In the genomic region with DNA sequence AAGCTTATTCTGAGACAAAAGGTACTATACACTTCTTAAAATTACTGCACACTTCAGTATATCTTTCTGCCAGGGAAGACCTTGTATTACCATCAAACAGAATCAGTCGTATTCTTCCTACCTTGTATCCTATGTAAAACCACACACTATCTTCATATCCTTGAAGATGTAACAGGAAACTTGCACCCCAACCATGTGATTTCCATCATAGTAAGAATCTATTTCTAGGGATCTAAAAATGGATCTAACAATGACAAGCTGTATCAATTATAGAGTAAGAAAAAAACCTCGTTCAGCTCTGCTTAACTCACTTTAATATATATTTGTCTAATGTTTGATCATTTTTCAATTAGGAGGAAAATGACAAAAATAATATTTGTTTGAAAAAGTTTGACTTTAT, we compare ENCODE assay signal across 16 cellular contexts.
DNase-seq lines count a peak whose midpoint lies in the region; ATAC-seq, FAIRE-seq and TF ChIP-seq lines count a peak whose summit lies in the region.
"Had no signal": no experiment of that assay in that cellular context is flagged by ENCODE, and none has a peak within 500 bp of the region (broad histone marks: within the 10 kb centered on the region; RNA-seq: fewer than 3 reads in every experiment).

No MANE protein-coding gene starts in this region.

- H3K9ac ChIP-seq in kidney (ENCODE audit: low read length in 2 of 2) (no peak overlapping the region), mesenchymal stem cell (ENCODE audit: low read length) (no peak overlapping the region)
- H3K9ac ChIP-seq: BLaER1 had no signal

- no peak for ATAC-seq in HG02588 (IDR thresholded peaks at IDR 0.05; ENCODE audit: unreplicated experiment)
- ATAC-seq: GM12878, GM23338, HepG2 had no signal

- no peaks in the 10 kb centered on the region for H3K79me1 ChIP-seq in mesenchymal stem cell (replicated peaks; ENCODE audit: low read length, poor library complexity, severe bottlenecking)

- no peak overlapping the region for H3K4me2 ChIP-seq in mesenchymal stem cell (ENCODE audit: low read length, poor library complexity, severe bottlenecking)
- H3K4me2 ChIP-seq: BLaER1, GM23338 had no signal

- no peaks in the 10 kb centered on the region for H3K9me3 Mint-ChIP-seq in Calu3 (ENCODE audit: low read depth, unreplicated experiment)
- H3K9me3 Mint-ChIP-seq: GM23338 had no signal

- intact Hi-C loops in Calu3 (cut with micrococcal nuclease; ENCODE audit: unreplicated experiment) = no loop called here
- intact Hi-C loops in kidney (cut with DNase I) = no loop called here
- intact Hi-C loops in stomach (cut with DNase I; ENCODE audit: low total_unique reads) = no loop called here

- H2BK15ac ChIP-seq in mesenchymal stem cell (ENCODE audit: low read depth, poor library complexity, severe bottlenecking) = no peak overlapping the region

- CTCF ChIA-PET in Calu3 (lab: Charles Lee) = interaction anchor here (0.6 kb wide), 1 partner anchor 573 kb away, joined by 5 read pairs; no protein-coding TSS in a partner anchor

- no peak overlapping the region for H2BK12ac ChIP-seq in mesenchymal stem cell (ENCODE audit: low read length in 2 of 2)

- no peak overlapping the region for H3K18ac ChIP-seq in mesenchymal stem cell (ENCODE audit: low read depth in 1 of 2, low read length in 2 of 2)

- no peak overlapping the region for H3K27ac ChIP-seq in kidney (ENCODE audit: low read depth in 2 of 2, low read length in 2 of 2)
- peak overlapping the region; percentile 66 for H3K27ac ChIP-seq in neutrophil
- H3K27ac ChIP-seq in stomach = peak overlapping the region in 3 of 5 donors; percentile 43 to 71 (median 62)
- H3K27ac ChIP-seq in mesenchymal stem cell (ENCODE audit: low read length, poor library complexity, severe bottlenecking) = no peak overlapping the region
- H3K27ac ChIP-seq: BLaER1 had no signal

- BruUV-seq in Calu3 (replicated peaks; lab: Mats Ljungman, UMichigan) = no TSS peak

- peak; percentile 25 for FAIRE-seq in kidney (lab: Jason Lieb, UNC)
- FAIRE-seq: GM12878, HepG2 had no signal

- no peak overlapping the region for H3K4ac ChIP-seq in mesenchymal stem cell (ENCODE audit: low read depth in 1 of 2, low read length in 2 of 2)

- 69 to 87% (median 77%) methylated on average over 2 of the region's 2 CpGs for WGBS in stomach, 5 donors
- WGBS in mesenchymal stem cell = 92% methylated on average over 1 of the region's 2 CpGs

- H3K4me1 ChIP-seq in kidney (ENCODE audit: control insufficient read depth in 1 of 2, insufficient read depth in 1 of 2, low read depth in 1 of 2, low read length in 2 of 2) = no peaks in the 10 kb centered on the region
- H3K4me1 ChIP-seq in neutrophil (ENCODE audit: control insufficient read depth in 1 of 2, insufficient read depth in 1 of 2, low read depth in 1 of 2, low read length in 1 of 2) = peaks cover 29% of the 10 kb centered on the region in 2 experiments
- H3K4me1 ChIP-seq in stomach = peaks cover 4 to 47% (median 13%) of the 10 kb centered on the region in 4 donors
- H3K4me1 ChIP-seq in mesenchymal stem cell (ENCODE audit: control insufficient read depth, insufficient read depth, low read depth, low read length) = no peaks in the 10 kb centered on the region

- H2BK120ac ChIP-seq in mesenchymal stem cell (ENCODE audit: low read depth, low read length) = no peak overlapping the region

- peak overlapping the region; percentile 78 for H3K27ac Mint-ChIP-seq in Calu3 (ENCODE audit: unreplicated experiment)
- H3K27ac Mint-ChIP-seq: CD4-positive, CD25-positive, alpha-beta regulatory T cell; GM23338 had no signal

- no peak for TF ChIP-seq EP300 in stomach (IDR thresholded peaks at IDR 0.05)

- no peak overlapping the region for H3K23ac ChIP-seq in mesenchymal stem cell (ENCODE audit: low read length in 2 of 2)

- H4K8ac ChIP-seq in mesenchymal stem cell (ENCODE audit: low read length) = no peak overlapping the region

- H3K36me3 ChIP-seq in kidney (ENCODE audit: control insufficient read depth in 1 of 2, insufficient read depth in 2 of 2, low read length in 2 of 2) (no peaks in the 10 kb centered on the region), neutrophil (no peaks in the 10 kb centered on the region), stomach (no peaks in the 10 kb centered on the region), mesenchymal stem cell (ENCODE audit: control insufficient read depth in 1 of 2, insufficient read depth in 2 of 2, low read depth in 1 of 2, low read length in 2 of 2) (no peaks in the 10 kb centered on the region)
- H3K36me3 ChIP-seq: BLaER1 had no signal

- no peak overlapping the region for H2AK5ac ChIP-seq in mesenchymal stem cell (ENCODE audit: low read length, severe bottlenecking)

- no peak overlapping the region for H2BK5ac ChIP-seq in mesenchymal stem cell (ENCODE audit: low read depth, low read length, poor library complexity, severe bottlenecking)

- H3K4me3 ChIP-seq in kidney (ENCODE audit: low read length in 2 of 2) (no peak overlapping the region), neutrophil (ENCODE audit: low read depth in 1 of 2, low read length in 1 of 2) (no peak overlapping the region), stomach (no peak overlapping the region), mesenchymal stem cell (ENCODE audit: insufficient read depth in 1 of 2, low read depth in 1 of 2, low read length in 2 of 2) (no peak overlapping the region)
- H3K4me3 ChIP-seq: BLaER1, GM12878, GM23338 had no signal

- DNase-seq in Calu3 = no peak
- DNase-seq in kidney = no peak
- no peak for DNase-seq in stomach
- DNase-seq in mesenchymal stem cell = no peak
- no peak for DNase-seq in stimulated activated CD8-positive, alpha-beta memory T cell treated with anti-CD3 and anti-CD28 coated beads, Interleukin-4, amount 100 ng/mL, for 48 hours
- DNase-seq: 8988T; AML-193; CD4-positive, CD25-positive, alpha-beta regulatory T cell; DMS79; H7 had no signal

- no peak overlapping the region for H3K4me3 Mint-ChIP-seq in Calu3 (ENCODE audit: low read depth, unreplicated experiment)
- H3K4me3 Mint-ChIP-seq: CD4-positive, CD25-positive, alpha-beta regulatory T cell; GM23338 had no signal

- H3K27me3 Mint-ChIP-seq in Calu3 (ENCODE audit: unreplicated experiment) = no peaks in the 10 kb centered on the region

- H3K36me3 Mint-ChIP-seq in Calu3 (ENCODE audit: insufficient read depth, unreplicated experiment) = peaks cover 2% of the 10 kb centered on the region
- H3K36me3 Mint-ChIP-seq: CD4-positive, CD25-positive, alpha-beta regulatory T cell had no signal

- no peak overlapping the region for H3K14ac ChIP-seq in mesenchymal stem cell (ENCODE audit: low read length in 2 of 2)

- TF ChIP-seq POLR2A in stomach (IDR thresholded peaks at IDR 0.05) = no peak

- H3K27me3 ChIP-seq in neutrophil = no peaks in the 10 kb centered on the region
- H3K27me3 ChIP-seq in stomach = no peaks in the 10 kb centered on the region
- no peaks in the 10 kb centered on the region for H3K27me3 ChIP-seq in mesenchymal stem cell (ENCODE audit: control insufficient read depth in 1 of 2, insufficient read depth in 1 of 2, low read length in 2 of 2)
- H3K27me3 ChIP-seq: BLaER1 had no signal

- no peak overlapping the region for H4K91ac ChIP-seq in mesenchymal stem cell (ENCODE audit: low read length)

- peaks cover 38% of the 10 kb centered on the region for H3K4me1 Mint-ChIP-seq in Calu3 (ENCODE audit: low read depth, unreplicated experiment)
- H3K4me1 Mint-ChIP-seq: GM23338 had no signal

- no peak for TF ChIP-seq CTCF in Calu3 (IDR thresholded peaks at IDR 0.05; ENCODE audit: unreplicated experiment)
- no peak for TF ChIP-seq CTCF in kidney (IDR thresholded peaks at IDR 0.05; ENCODE audit: borderline replicate concordance, extremely low read depth, insufficient read depth)
- TF ChIP-seq CTCF in neutrophil (IDR thresholded peaks at IDR 0.05) = no peak
- no peak for TF ChIP-seq CTCF in stomach (IDR thresholded peaks at IDR 0.05)

- H2AFZ ChIP-seq in mesenchymal stem cell (ENCODE audit: low read depth, low read length) = no peak overlapping the region
- H2AFZ ChIP-seq: GM23338 had no signal

- no peaks in the 10 kb centered on the region for H3K9me3 ChIP-seq in kidney (ENCODE audit: control insufficient read depth in 1 of 2, low read length in 2 of 2)
- H3K9me3 ChIP-seq in neutrophil = no peaks in the 10 kb centered on the region
- H3K9me3 ChIP-seq in stomach = no peaks in the 10 kb centered on the region
- H3K9me3 ChIP-seq in mesenchymal stem cell (ENCODE audit: control insufficient read depth, low read length) = no peaks in the 10 kb centered on the region
- H3K9me3 ChIP-seq: BLaER1 had no signal

Comparison
In these comparisons a context has a peak if more than half of its experiments do, and no peak if none do; other contexts are left out.
1. H3K27ac ChIP-seq: peak in neutrophil (single experiment) and stomach (3 of 5); none in kidney (0 of 2) and mesenchymal stem cell (single experiment).